In genomic region chr2:218399391-218400166, GRCh38 we compare ENCODE assay signal across 8 cellular contexts. TPM values are rescaled to one million over a fixed set of nuclear protein-coding genes. Genes with fewer than 3 reads are reported as not detected.
DNase-seq lines count a peak whose midpoint lies in the region; ATAC-seq and TF ChIP-seq lines count a peak whose summit lies in the region.

Gene CTDSP1 (plus strand): TSS chr2:218399868. CDS start chr2:218400091, 223 bp downstream.

- no peaks in the 10 kb centered on the region for H3K9me3 ChIP-seq in spleen

- H3K27me3 Mint-ChIP-seq in activated B cell treated with CpG ODN at 0.5 μM for 24 hours: no peaks in the 10 kb centered on the region
- H3K27me3 Mint-ChIP-seq in immature natural killer cell (ENCODE audit: low read depth in 3 of 3): peaks cover 21 to 43% (median 33%) of the 10 kb centered on the region in 3 donors

- no peak for TF ChIP-seq CTCF in activated B cell treated with CpG ODN at 0.5 μM for 24 hours (IDR thresholded peaks at IDR 0.05)
- no peak for TF ChIP-seq CTCF in cardiac fibroblast (IDR thresholded peaks at IDR 0.05; ENCODE audit: low read depth, low read length)
- peak in 2 of 11 experiments; percentile 50 to 52 for TF ChIP-seq CTCF in spleen (IDR thresholded peaks at IDR 0.05 in 8 of 11, conservative IDR thresholded peaks at IDR 0.05 in 3 of 11)

- peaks cover 36% of the 10 kb centered on the region for H3K79me2 ChIP-seq in ACC112 (ENCODE audit: control insufficient read depth, insufficient read depth, low read length, unreplicated experiment)

- no peak for TF ChIP-seq POLR2A in spleen (IDR thresholded peaks at IDR 0.05)

- H3K4me1 Mint-ChIP-seq in activated B cell treated with CpG ODN at 0.5 μM for 24 hours (peaks cover 71% of the 10 kb centered on the region), immature natural killer cell (peaks cover 55 to 56% of the 10 kb centered on the region in 2 donors)

- WGBS in spleen, 5 donors: 0 to 1% (median 0%) methylated on average over 34 to 76 of the region's 78 CpGs

- DNase-seq in NCI-H226: peak; percentile 83
- DNase-seq in activated B cell treated with CpG ODN at 0.5 μM for 24 hours: peak; percentile 89
- peak; percentile 98 to 99 for DNase-seq in cardiac fibroblast (ENCODE audit: low read depth in 2 of 2)
- DNase-seq in immature natural killer cell: peak; percentile 94 to 96 (median 95)
- peak; percentile 99 for DNase-seq in spleen

- H3K27me3 ChIP-seq in ACC112 (ENCODE audit: insufficient read depth, low read length) (no peaks in the 10 kb centered on the region), spleen (replicated peaks in 1 of 7) (no peaks in the 10 kb centered on the region)

- H3K9me3 Mint-ChIP-seq in activated B cell treated with CpG ODN at 0.5 μM for 24 hours (no peaks in the 10 kb centered on the region), immature natural killer cell (no peaks in the 10 kb centered on the region)

- H3K36me3 ChIP-seq in ACC112 (ENCODE audit: insufficient read depth, low read length) (peaks cover 6% of the 10 kb centered on the region; the same call in 1 of the 2 replicates), spleen (peaks cover 0 to 47% (median 33%) of the 10 kb centered on the region in 6 donors)

- peaks cover 28% of the 10 kb centered on the region for H3K36me3 Mint-ChIP-seq in activated B cell treated with CpG ODN at 0.5 μM for 24 hours (ENCODE audit: low read depth)
- peaks cover 0 to 10% (median 4%) of the 10 kb centered on the region in 3 donors for H3K36me3 Mint-ChIP-seq in immature natural killer cell

- peak within 1 kb of the TSS; percentile 15 for H2AFZ ChIP-seq in ACC112 (ENCODE audit: low read length, unreplicated experiment)

- H3K4me1 ChIP-seq in ACC112 (ENCODE audit: control insufficient read depth, insufficient read depth, low read length, unreplicated experiment): peaks cover 18% of the 10 kb centered on the region
- peaks cover 20 to 92% (median 83%) of the 10 kb centered on the region in 6 donors for H3K4me1 ChIP-seq in spleen

- H3K4me3 ChIP-seq in ACC112 (ENCODE audit: low read depth, low read length): peak within 1 kb of the TSS; percentile 92
- H3K4me3 ChIP-seq in cardiac fibroblast (replicated peaks in 1 of 2; ENCODE audit: low read depth in 2 of 2, low read length in 2 of 2): peak within 1 kb of the TSS; percentile 77 to 87
- H3K4me3 ChIP-seq in spleen: peak within 1 kb of the TSS; percentile 74 to 99 (median 96)

- CTCF ChIA-PET in activated B cell treated with CpG ODN at 0.5 μM for 24 hours (lab: Charles Lee): interaction anchor here (1.4 kb wide), 1 partner anchor 66 kb away, joined by 5 read pairs; no protein-coding TSS in a partner anchor

- H3K4me3 Mint-ChIP-seq in activated B cell treated with CpG ODN at 0.5 μM for 24 hours (peak within 1 kb of the TSS; percentile 93), immature natural killer cell (peak within 1 kb of the TSS; percentile 94 to 96 (median 94))

- H3K27ac ChIP-seq in ACC112 (ENCODE audit: low read depth, low read length) (peak within 1 kb of the TSS; percentile 82), spleen (peak within 1 kb of the TSS; percentile 90 to 100 (median 99))

- intact Hi-C loops in activated B cell treated with CpG ODN at 0.5 μM for 24 hours (cut with micrococcal nuclease) (loop anchor here (2.0 to 10.0 kb wide), 5 partner anchors 77 to 985 kb away; partner anchors contain the start of genes CNPPD1, CXCR1, DNPEP and RETREG2), spleen (cut with DNase I; ENCODE audit: low total_unique reads) (loop anchor here (10.0 kb wide), 2 partner anchors 105 to 165 kb away; partner anchors contain the start of genes CNOT9, TMBIM1 and USP37)

- ATAC-seq in GM18873 (IDR thresholded peaks at IDR 0.05; ENCODE audit: low FRiP score, unreplicated experiment): peak; percentile 30
- peak; percentile 32 for ATAC-seq in HG03135 (IDR thresholded peaks at IDR 0.05; ENCODE audit: unreplicated experiment)
- peak; percentile 51 for ATAC-seq in activated B cell treated with CpG ODN at 0.5 μM for 24 hours (ENCODE audit: low read depth)

- H3K27ac Mint-ChIP-seq in activated B cell treated with CpG ODN at 0.5 μM for 24 hours (peak within 1 kb of the TSS; percentile 84), immature natural killer cell (peak within 1 kb of the TSS; percentile 87 to 95 (median 94))

- POLR2A ChIA-PET in activated B cell treated with CpG ODN at 0.5 μM for 24 hours (lab: Charles Lee): interaction anchor here (0.5 to 1.5 kb wide), 11 partner anchors 23 to 311 kb away, joined by 3 to 13 read pairs (median 5); partner anchors contain the start of genes AAMP, PNKD, TTLL4 and USP37

RNA-seq across cellular contexts. Expression of gene CTDSP1, which starts in this region (rescaled TPM):
- total RNA-seq in activated B cell treated with CpG ODN at 0.5 μM for 24 hours (107 and 118 TPM in 2 replicates), spleen (100 to 1,000 TPM; 114 to 184 (median 163) TPM)
- polyA plus RNA-seq in immature natural killer cell (10 to 100 TPM; 43.7 to 78.5 (median 61.8) TPM), spleen (100 to 1,000 TPM in 1 of 3 donors, 10 to 100 TPM in 2; 65.6 to 114 (median 72.4) TPM)

Comparison
In these comparisons a context has a peak if more than half of its experiments do, and no peak if none do; other contexts are left out.
1. Peak in every context shown above with its lines: DNase-seq, ATAC-seq, H3K4me3 ChIP-seq and H3K27ac ChIP-seq.